9 cellular contexts compared by ENCODE assay signal in the genomic region with DNA sequence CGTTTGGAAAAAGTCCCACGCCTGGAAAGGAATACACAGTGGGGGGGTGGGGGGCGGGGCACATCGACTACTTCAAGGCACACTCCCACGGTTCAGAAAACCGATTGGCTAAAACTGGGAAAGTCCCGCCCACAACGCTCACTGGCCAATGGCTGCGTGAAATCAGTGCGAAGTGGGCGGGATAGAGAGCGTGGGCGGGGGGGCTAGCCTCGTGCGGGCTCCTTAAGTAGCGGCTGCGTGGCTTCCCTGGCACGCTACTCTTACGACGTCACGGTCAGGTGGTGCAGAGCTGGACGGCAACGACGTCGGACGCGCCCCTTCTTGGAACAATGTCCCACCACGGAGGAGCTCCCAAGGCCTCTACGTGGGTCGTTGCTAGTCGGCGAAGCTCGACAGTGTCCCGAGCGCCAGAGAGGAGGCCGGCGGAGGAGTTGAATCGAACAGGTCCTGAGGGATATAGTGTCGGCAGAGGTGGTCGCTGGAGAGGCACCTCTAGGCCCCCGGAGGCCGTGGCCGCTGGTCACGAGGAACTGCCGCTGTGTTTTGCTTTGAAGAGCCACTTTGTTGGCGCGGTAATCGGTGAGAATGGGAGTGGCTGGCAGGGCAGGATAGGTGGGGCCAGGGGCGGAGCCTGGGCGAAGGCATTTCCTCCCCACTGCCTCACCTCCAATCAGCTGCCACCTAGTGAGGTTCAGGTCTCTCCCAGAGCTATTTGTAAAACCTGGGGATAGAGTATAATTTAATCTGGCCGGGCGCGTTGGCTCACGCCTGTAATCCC. TPM values are rescaled to one million over a fixed set of nuclear protein-coding genes. Genes with fewer than 3 reads are reported as not detected.
A peak's percentile ranks its signal among the peaks of the same experiment; 100 is the strongest.
DNase-seq lines count a peak whose midpoint lies in the region; ATAC-seq and TF ChIP-seq lines count a peak whose summit lies in the region.
"Had no signal": no experiment of that assay in that cellular context is flagged by ENCODE, and none has a peak within 500 bp of the region (broad histone marks: within the 10 kb centered on the region; RNA-seq: fewer than 3 reads in every experiment).

TSS of gene DDX43 (plus strand) at position 252 of the 778 bp plus-strand sequence. CDS start at position 330, 78 bp downstream.

- peak within 1 kb of the TSS; percentile 71 to 81 for H3K4me3 Mint-ChIP-seq in stimulated activated naive CD8-positive, alpha-beta T cell treated with anti-CD3 and anti-CD28 coated beads, Interleukin-15, amount 100 ng/mL, for 72 hours
- H3K4me3 Mint-ChIP-seq: brain had no signal

- H3K4me3 ChIP-seq in right lobe of liver: peak within 1 kb of the TSS in 1 of 3 donors; percentile 46

- intact Hi-C loops in right lobe of liver (cut with DNase I): no loop called here

- no peaks in the 10 kb centered on the region for H3K4me1 ChIP-seq in right lobe of liver

- TF ChIP-seq POLR2A in right lobe of liver (IDR thresholded peaks at IDR 0.05): no peak

- no peaks in the 10 kb centered on the region for H3K9me3 Mint-ChIP-seq in stimulated activated naive CD8-positive, alpha-beta T cell treated with anti-CD3 and anti-CD28 coated beads, Interleukin-15, amount 100 ng/mL, for 72 hours
- H3K9me3 Mint-ChIP-seq: brain had no signal

- H3K9me3 ChIP-seq in right lobe of liver: no peaks in the 10 kb centered on the region

- H3K27me3 ChIP-seq in right lobe of liver: no peaks in the 10 kb centered on the region

- H3K27me3 Mint-ChIP-seq in stimulated activated naive CD8-positive, alpha-beta T cell treated with anti-CD3 and anti-CD28 coated beads, Interleukin-15, amount 100 ng/mL, for 72 hours: no peaks in the 10 kb centered on the region

- in situ Hi-C loops in GM13976 (cut with MboI; ENCODE audit: low sequenced_read_pairs, unreplicated experiment): no loop called here

- DNase-seq in GF-D8 (lab: John Stamatoyannopoulos, UW) (peak; percentile 72), NCI-H2227 treated with DMSO at 0.1 percent for 48 hours (lab: John Stamatoyannopoulos, UW) (peak; percentile 92), amniotic epithelial cell (ENCODE audit: low read depth) (peak; percentile 93), right lobe of liver (peak in 1 of 3 donors; percentile 59), GM13976 (ENCODE audit: low spot score) (no peak)
- peak; percentile 25 to 67 for DNase-seq in stimulated activated naive CD8-positive, alpha-beta T cell treated with anti-CD3 and anti-CD28 coated beads, Interleukin-15, amount 100 ng/mL, for 72 hours

- TF ChIP-seq CTCF in right lobe of liver (IDR thresholded peaks at IDR 0.05): no peak
- no peak for TF ChIP-seq CTCF in GM13976 (IDR thresholded peaks at IDR 0.05; ENCODE audit: borderline replicate concordance, control extremely low read depth, extremely low read depth, insufficient read depth, missing control alignments)

- no peaks in the 10 kb centered on the region for H3K36me3 ChIP-seq in right lobe of liver

- peaks cover 11% of the 10 kb centered on the region for H3K4me1 Mint-ChIP-seq in stimulated activated naive CD8-positive, alpha-beta T cell treated with anti-CD3 and anti-CD28 coated beads, Interleukin-15, amount 100 ng/mL, for 72 hours
- H3K4me1 Mint-ChIP-seq: brain had no signal

- peak within 1 kb of the TSS; percentile 96 for H3K27ac Mint-ChIP-seq in stimulated activated naive CD8-positive, alpha-beta T cell treated with anti-CD3 and anti-CD28 coated beads, Interleukin-15, amount 100 ng/mL, for 72 hours
- H3K27ac Mint-ChIP-seq: brain had no signal

- 78% methylated on average over 17 of the region's 54 CpGs for WGBS in right lobe of liver (ENCODE audit: insufficient coverage, low coverage, low lambda C conversion rate, missing lambda C conversion rate)

- H3K27ac ChIP-seq in right lobe of liver: no peak within 1 kb of the TSS

- ATAC-seq in right lobe of liver (peak in 3 of 4 donors; percentile 47 to 92 (median 74)), GM19035 (IDR thresholded peaks at IDR 0.05; ENCODE audit: unreplicated experiment) (no peak), HG02588 (IDR thresholded peaks at IDR 0.05; ENCODE audit: unreplicated experiment) (no peak)
- ATAC-seq in stimulated activated naive CD8-positive, alpha-beta T cell treated with anti-CD3 and anti-CD28 coated beads, Interleukin-15, amount 100 ng/mL, for 72 hours: peak; percentile 88

RNA-seq across cellular contexts. Expression of gene DDX43, which starts in this region (rescaled TPM):
- total RNA-seq in right lobe of liver: not detected

Comparison
In these comparisons a context has a peak if more than half of its experiments do, and no peak if none do; other contexts are left out.
1. Peak in ATAC-seq in right lobe of liver; RNA of the gene not detected or under 1 TPM.